ENCODE assay signal across 18 cellular contexts in the genomic region with DNA sequence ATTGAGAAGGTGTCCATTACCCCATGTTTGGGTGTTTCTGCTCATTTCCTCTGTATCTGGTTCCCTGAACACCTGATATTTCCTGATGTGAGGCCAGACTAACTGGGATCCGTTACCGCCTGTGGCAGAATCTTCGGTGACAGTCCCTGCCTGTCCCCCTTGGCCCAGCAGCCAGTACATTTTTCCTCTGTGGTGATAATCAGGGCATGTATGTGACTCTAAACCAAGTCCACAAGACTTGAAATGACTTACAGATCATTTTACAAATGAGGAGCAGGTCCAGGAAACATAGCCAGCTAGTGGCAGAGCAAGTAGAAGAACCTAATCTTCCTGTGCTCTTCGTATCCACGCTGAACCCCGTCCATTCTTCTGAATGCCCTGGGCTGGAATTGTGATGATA.
DNase-seq lines count a peak whose midpoint lies in the region; ATAC-seq and TF ChIP-seq lines count a peak whose summit lies in the region.
"Had no signal": no experiment of that assay in that cellular context is flagged by ENCODE, and none has a peak within 500 bp of the region (broad histone marks: within the 10 kb centered on the region; RNA-seq: fewer than 3 reads in every experiment).

No MANE protein-coding gene starts in this region.

- H2BK5ac ChIP-seq in H9 (ENCODE audit: insufficient read length, low read length) = no peak overlapping the region

- no peaks in the 10 kb centered on the region for H3K23me2 ChIP-seq in H9 (ENCODE audit: insufficient read length, low read depth, low read length, poor library complexity, severe bottlenecking)

- H2AK5ac ChIP-seq in H9 (ENCODE audit: insufficient read length, low read length) = no peak overlapping the region

- H3K4me1 ChIP-seq in H9 (ENCODE audit: insufficient read depth, low read length) (peaks cover 25% of the 10 kb centered on the region; the same call in 1 of the 2 replicates), OCI-LY3 (ENCODE audit: low read length) (peaks cover 36% of the 10 kb centered on the region), gastrocnemius medialis (peaks cover 23 to 30% of the 10 kb centered on the region in 2 donors)

- H3K79me2 ChIP-seq in H9 (ENCODE audit: insufficient read depth, low read length) = no peaks in the 10 kb centered on the region
- H3K79me2 ChIP-seq in OCI-LY3 (ENCODE audit: low read length) = no peaks in the 10 kb centered on the region

- no peak overlapping the region for H3T11ph ChIP-seq in H9 (ENCODE audit: low read length)

- intact Hi-C loops in gastrocnemius medialis (cut with DNase I; ENCODE audit: low total_unique reads) = no loop called here

- H3K79me1 ChIP-seq in H9 (ENCODE audit: insufficient read depth, low read depth, low read length, poor library complexity, severe bottlenecking) = no peaks in the 10 kb centered on the region

- TF ChIP-seq POLR2A in gastrocnemius medialis (IDR thresholded peaks at IDR 0.05) = no peak

- H3K4me1 Mint-ChIP-seq in H9 = peaks cover 41 to 56% of the 10 kb centered on the region in 2 experiments

- H4K91ac ChIP-seq in H9 (ENCODE audit: insufficient read length, low read depth, low read length) = no peak overlapping the region

- H2BK12ac ChIP-seq in H9 (ENCODE audit: insufficient read length, low read depth, low read length) = no peak overlapping the region

- WGBS in H9 (ENCODE audit: extremely low coverage, insufficient read length, low lambda C conversion rate) = no CpG with 5 or more reads among the region's 6 CpGs

- H3K27ac Mint-ChIP-seq in H9 = peak overlapping the region in 2 of 3 experiments; percentile 36 to 54; a peak in 3 of 7 replicates

- no peaks in the 10 kb centered on the region for H3K36me3 Mint-ChIP-seq in H9 (ENCODE audit: insufficient read depth in 1 of 3, low read depth in 3 of 3)
- H3K36me3 Mint-ChIP-seq: CD14-positive monocyte had no signal

- H2BK15ac ChIP-seq in H9 (ENCODE audit: low read depth, low read length) = no peak overlapping the region

- H3K4me3 Mint-ChIP-seq in H9 = peak overlapping the region in 1 of 2 experiments; percentile 71; a peak in 2 of 5 replicates
- H3K4me3 Mint-ChIP-seq: CD14-positive monocyte, HFFc6 had no signal

- H2BK20ac ChIP-seq in H9 (ENCODE audit: low read depth, low read length, poor library complexity, severe bottlenecking) = no peak overlapping the region

- H4K5ac ChIP-seq in H9 (ENCODE audit: insufficient read length, low read depth, low read length) = no peak overlapping the region

- H3K27me3 Mint-ChIP-seq in H9 (ENCODE audit: low read depth) = no peaks in the 10 kb centered on the region; the same call in 1 of the 2 replicates

- H3K9me3 Mint-ChIP-seq in H9 = no peaks in the 10 kb centered on the region; a peak in 1 of 5 replicates
- H3K9me3 Mint-ChIP-seq: HFFc6 had no signal

- no peak for DNase-seq in H9
- DNase-seq in left kidney (ENCODE audit: low read depth, low spot score) = peak; percentile 41
- peak in 1 of 2 donors; percentile 30 for DNase-seq in gastrocnemius medialis
- DNase-seq in SHP77 treated with DMSO at 0.1 percent for 48 hours (lab: John Stamatoyannopoulos, UW) = no peak
- no peak for DNase-seq in hypothalamus (lab: John Stamatoyannopoulos, UW)
- DNase-seq in activated CD4-positive, alpha-beta T cell treated with anti-CD3 and anti-CD28 coated beads for 1 hour = no peak
- DNase-seq: ACHN, DMS79 treated with DMSO at 0.1 percent for 48 hours, HFFc6, Karpas-422, NCI-H1417 treated with DMSO at 0.1 percent for 48 hours, NCI-H187 treated with DMSO at 0.1 percent for 48 hours, NCI-H510A, NCI-H748 treated with DMSO at 0.1 percent for 48 hours, PC-3, SJCRH30 had no signal

- no peaks in the 10 kb centered on the region for H4K20me1 ChIP-seq in H9 (ENCODE audit: control insufficient read depth, insufficient read depth, insufficient read length)
- H4K20me1 ChIP-seq in OCI-LY3 (ENCODE audit: insufficient read depth, low read length) = no peaks in the 10 kb centered on the region

- H4K8ac ChIP-seq in H9 (replicated peaks; ENCODE audit: insufficient read length, low read depth, low read length) = no peak overlapping the region

- H3K9ac ChIP-seq in H9 (ENCODE audit: extremely low read depth, insufficient read length, low read length) (no peak overlapping the region), OCI-LY3 (ENCODE audit: low read length) (peak overlapping the region; percentile 67)

- peak overlapping the region; percentile 3 for H3K27ac ChIP-seq in H9 (ENCODE audit: insufficient read length, low read depth, low read length)
- peak overlapping the region; percentile 89 for H3K27ac ChIP-seq in OCI-LY3 (ENCODE audit: low read length)
- peak overlapping the region in 2 of 4 donors; percentile 20 to 56 for H3K27ac ChIP-seq in gastrocnemius medialis

- H3K36me3 ChIP-seq in OCI-LY3 (replicated peaks; ENCODE audit: low read depth, low read length) = no peaks in the 10 kb centered on the region
- no peaks in the 10 kb centered on the region for H3K36me3 ChIP-seq in gastrocnemius medialis

- H3K4ac ChIP-seq in H9 (ENCODE audit: low read depth, low read length) = no peak overlapping the region

- no peaks in the 10 kb centered on the region for H3K27me3 ChIP-seq in H9 (ENCODE audit: insufficient read depth, low read length)
- H3K27me3 ChIP-seq in OCI-LY3 (ENCODE audit: low read depth, low read length) = no peaks in the 10 kb centered on the region
- H3K27me3 ChIP-seq in gastrocnemius medialis = no peaks in the 10 kb centered on the region
- H3K27me3 ChIP-seq: SJCRH30 had no signal

- no peak for TF ChIP-seq CTCF in H9 (conservative IDR thresholded peaks at IDR 0.05)
- TF ChIP-seq CTCF in OCI-LY3 (IDR thresholded peaks at IDR 0.05; ENCODE audit: low read depth, low read length) = no peak
- TF ChIP-seq CTCF in gastrocnemius medialis (IDR thresholded peaks at IDR 0.05 in 4 of 5, conservative IDR thresholded peaks at IDR 0.05 in 1 of 5) = no peak

- H3K9me3 ChIP-seq in H9 (ENCODE audit: control insufficient read depth, low read depth, low read length) (no peaks in the 10 kb centered on the region), OCI-LY3 (ENCODE audit: insufficient read depth, low read length) (no peaks in the 10 kb centered on the region), gastrocnemius medialis (no peaks in the 10 kb centered on the region)
- H3K9me3 ChIP-seq: SJCRH30 had no signal

- in situ Hi-C loops in gastrocnemius medialis (cut with MboI; ENCODE audit: low sequenced_read_pairs in 4 of 4) = no loop called here

- no peak overlapping the region for H3K18ac ChIP-seq in H9 (ENCODE audit: insufficient read length, low read depth, low read length)

- H2BK120ac ChIP-seq in H9 (ENCODE audit: low read depth, low read length, poor library complexity, severe bottlenecking) = no peak overlapping the region

- H3K4me2 ChIP-seq in H9 (ENCODE audit: insufficient read depth, insufficient read length, low read length) (no peak overlapping the region), OCI-LY3 (ENCODE audit: low read length) (peak overlapping the region; percentile 79)

- H3K4me3 ChIP-seq in OCI-LY3 (ENCODE audit: low read length) (no peak overlapping the region), gastrocnemius medialis (no peak overlapping the region)
- H3K4me3 ChIP-seq: SJCRH30 had no signal

- peak; percentile 70 to 88 for ATAC-seq in gastrocnemius medialis
- ATAC-seq: PC-3 had no signal

- H3K14ac ChIP-seq in H9 (ENCODE audit: insufficient read depth, low read length) = no peak overlapping the region

- no peak overlapping the region for H3K56ac ChIP-seq in H9 (ENCODE audit: insufficient read length, low read depth, low read length)

- H2AFZ ChIP-seq in H9 (ENCODE audit: low read length) (no peak overlapping the region), OCI-LY3 (ENCODE audit: low read depth, low read length) (no peak overlapping the region)

- H3K23ac ChIP-seq in H9 (ENCODE audit: insufficient read length, low read depth, low read length) = no peak overlapping the region
